37 cellular contexts compared by ENCODE assay signal in the genomic region with DNA sequence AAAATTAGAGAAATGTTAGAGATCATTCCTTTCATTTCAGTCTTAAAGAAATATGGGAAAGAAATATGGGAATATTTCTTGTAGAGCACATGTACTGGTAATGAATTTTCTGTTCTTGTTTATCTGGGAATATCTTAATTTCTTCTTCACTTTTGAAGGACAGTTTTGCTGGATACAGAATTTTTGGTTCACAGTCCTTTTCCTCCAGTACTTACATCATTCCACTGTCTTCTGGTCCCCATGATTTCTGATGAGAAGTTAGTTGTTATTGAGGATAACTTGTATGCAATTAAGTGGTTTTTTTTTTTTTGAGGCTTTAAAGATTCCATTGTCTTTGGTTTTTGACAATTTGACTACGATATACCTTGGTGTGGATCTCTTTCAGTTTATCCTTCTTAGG. TPM values are rescaled to one million over a fixed set of nuclear protein-coding genes. Genes with fewer than 3 reads are reported as not detected.
"Had no signal": no experiment of that assay in that cellular context is flagged by ENCODE, and none has a peak within 500 bp of the region (broad histone marks: within the 10 kb centered on the region; RNA-seq: fewer than 3 reads in every experiment).

No MANE protein-coding gene starts in this region.

- H3K4me3 ChIP-seq: MG63 had no signal

- H3K36me3 ChIP-seq: MG63 had no signal

- H3K27me3 ChIP-seq: MG63 had no signal

- DNase-seq: Karpas-422, Kasumi-1, MG63, MM.1S, MV-4-11, NCI-H1048, NCI-H1092, NCI-H1092 treated with DMSO at 0.1 percent for 48 hours, NCI-H1105, NCI-H1105 treated with DMSO at 0.1 percent for 48 hours, NCI-H1417, NCI-H1417 treated with DMSO at 0.1 percent for 48 hours, NCI-H1436, NCI-H1436 treated with DMSO at 0.1 percent for 48 hours, NCI-H146, NCI-H1694, NCI-H1694 treated with DMSO at 0.1 percent for 48 hours, NCI-H187, NCI-H187 treated with DMSO at 0.1 percent for 48 hours, NCI-H1930, NCI-H2029, NCI-H2029 treated with DMSO at 0.1 percent for 48 hours, NCI-H2081, NCI-H2081 treated with DMSO at 0.1 percent for 48 hours, NCI-H2107, NCI-H2171, NCI-H2171 treated with DMSO at 0.1 percent for 48 hours, NCI-H2227 treated with DMSO at 0.1 percent for 48 hours, NCI-H226, NCI-H345, NCI-H446, NCI-H446 treated with DMSO at 0.1 percent for 48 hours, NCI-H510A, NCI-H510A treated with DMSO at 0.1 percent for 48 hours had no signal

RNA-seq across cellular contexts. Expression of a gene that starts 11.0 kb away (rescaled TPM):
- total RNA-seq: LHCN-M2, MCF 10A, NCI-H460 had no signal
